In the genomic region with DNA sequence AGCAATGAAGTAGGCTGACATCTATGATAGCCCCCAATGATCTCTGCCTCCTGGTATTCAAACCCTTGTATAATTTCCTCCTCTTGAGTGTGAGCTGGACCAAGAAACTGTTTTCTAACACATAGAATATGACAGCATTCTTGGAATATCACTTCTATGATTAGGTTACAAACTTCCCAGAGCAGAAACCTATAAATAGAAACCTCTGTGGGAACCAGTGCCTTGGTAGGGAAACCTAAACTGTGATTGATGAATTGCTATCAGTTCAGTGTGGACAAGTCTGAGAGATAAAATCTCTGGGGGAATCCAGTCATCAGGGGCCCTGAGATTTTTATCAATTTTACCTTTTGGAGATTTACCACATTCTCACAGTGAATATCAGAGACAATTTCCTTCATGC, we compare ENCODE assay signal across 1 cellular context.
TF ChIP-seq lines count a peak whose summit lies in the region.

No MANE protein-coding gene starts in this region.

TF ChIP-seq in IMR-90, 13 proteins besides CTCF, POLR2A, EP300 and RAD21 (continued from another document):
- TF ChIP-seq, protein P1, sequence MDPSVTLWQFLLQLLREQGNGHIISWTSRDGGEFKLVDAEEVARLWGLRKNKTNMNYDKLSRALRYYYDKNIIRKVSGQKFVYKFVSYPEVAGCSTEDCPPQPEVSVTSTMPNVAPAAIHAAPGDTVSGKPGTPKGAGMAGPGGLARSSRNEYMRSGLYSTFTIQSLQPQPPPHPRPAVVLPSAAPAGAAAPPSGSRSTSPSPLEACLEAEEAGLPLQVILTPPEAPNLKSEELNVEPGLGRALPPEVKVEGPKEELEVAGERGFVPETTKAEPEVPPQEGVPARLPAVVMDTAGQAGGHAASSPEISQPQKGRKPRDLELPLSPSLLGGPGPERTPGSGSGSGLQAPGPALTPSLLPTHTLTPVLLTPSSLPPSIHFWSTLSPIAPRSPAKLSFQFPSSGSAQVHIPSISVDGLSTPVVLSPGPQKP (IDR thresholded peaks at IDR 0.05; ENCODE audit: borderline replicate concordance, low read depth, low read length): no peak
- TF ChIP-seq, protein P2, sequence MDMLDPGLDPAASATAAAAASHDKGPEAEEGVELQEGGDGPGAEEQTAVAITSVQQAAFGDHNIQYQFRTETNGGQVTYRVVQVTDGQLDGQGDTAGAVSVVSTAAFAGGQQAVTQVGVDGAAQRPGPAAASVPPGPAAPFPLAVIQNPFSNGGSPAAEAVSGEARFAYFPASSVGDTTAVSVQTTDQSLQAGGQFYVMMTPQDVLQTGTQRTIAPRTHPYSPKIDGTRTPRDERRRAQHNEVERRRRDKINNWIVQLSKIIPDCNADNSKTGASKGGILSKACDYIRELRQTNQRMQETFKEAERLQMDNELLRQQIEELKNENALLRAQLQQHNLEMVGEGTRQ (IDR thresholded peaks at IDR 0.05; ENCODE audit: low read depth, low read length): no peak
- TF ChIP-seq SMC3 (IDR thresholded peaks at IDR 0.05; ENCODE audit: low read depth, low read length): no peak
